1 cellular context compared by ENCODE assay signal in genomic region chr6:55069132-55069781, GRCh38.
TF ChIP-seq lines count a peak whose summit lies in the region.

No MANE protein-coding gene starts in this region.

TF ChIP-seq in HCT116, 20 proteins besides CTCF, POLR2A, EP300 and RAD21 (continued from another document):
- TF ChIP-seq, protein P1, sequence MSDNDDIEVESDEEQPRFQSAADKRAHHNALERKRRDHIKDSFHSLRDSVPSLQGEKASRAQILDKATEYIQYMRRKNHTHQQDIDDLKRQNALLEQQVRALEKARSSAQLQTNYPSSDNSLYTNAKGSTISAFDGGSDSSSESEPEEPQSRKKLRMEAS (IDR thresholded peaks at IDR 0.05), result no peak
- TF ChIP-seq CBX3 (IDR thresholded peaks at IDR 0.05; ENCODE audit: low read depth), result no peak
- TF ChIP-seq ELF1 (IDR thresholded peaks at IDR 0.05; ENCODE audit: borderline replicate concordance, low read depth), result no peak
- no peak for TF ChIP-seq FOSL1 (IDR thresholded peaks at IDR 0.05; ENCODE audit: low read depth)
- TF ChIP-seq POLR2AphosphoS5 (IDR thresholded peaks at IDR 0.05; ENCODE audit: low read depth, low read length), result no peak
- TF ChIP-seq, protein P2, sequence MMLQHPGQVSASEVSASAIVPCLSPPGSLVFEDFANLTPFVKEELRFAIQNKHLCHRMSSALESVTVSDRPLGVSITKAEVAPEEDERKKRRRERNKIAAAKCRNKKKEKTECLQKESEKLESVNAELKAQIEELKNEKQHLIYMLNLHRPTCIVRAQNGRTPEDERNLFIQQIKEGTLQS (IDR thresholded peaks at IDR 0.05), result no peak
- TF ChIP-seq, protein P3, sequence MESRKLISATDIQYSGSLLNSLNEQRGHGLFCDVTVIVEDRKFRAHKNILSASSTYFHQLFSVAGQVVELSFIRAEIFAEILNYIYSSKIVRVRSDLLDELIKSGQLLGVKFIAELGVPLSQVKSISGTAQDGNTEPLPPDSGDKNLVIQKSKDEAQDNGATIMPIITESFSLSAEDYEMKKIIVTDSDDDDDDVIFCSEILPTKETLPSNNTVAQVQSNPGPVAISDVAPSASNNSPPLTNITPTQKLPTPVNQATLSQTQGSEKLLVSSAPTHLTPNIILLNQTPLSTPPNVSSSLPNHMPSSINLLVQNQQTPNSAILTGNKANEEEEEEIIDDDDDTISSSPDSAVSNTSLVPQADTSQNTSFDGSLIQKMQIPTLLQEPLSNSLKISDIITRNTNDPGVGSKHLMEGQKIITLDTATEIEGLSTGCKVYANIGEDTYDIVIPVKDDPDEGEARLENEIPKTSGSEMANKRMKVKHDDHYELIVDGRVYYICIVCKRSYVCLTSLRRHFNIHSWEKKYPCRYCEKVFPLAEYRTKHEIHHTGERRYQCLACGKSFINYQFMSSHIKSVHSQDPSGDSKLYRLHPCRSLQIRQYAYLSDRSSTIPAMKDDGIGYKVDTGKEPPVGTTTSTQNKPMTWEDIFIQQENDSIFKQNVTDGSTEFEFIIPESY (IDR thresholded peaks at IDR 0.05; ENCODE audit: extremely low read depth, insufficient replicate concordance, low read length), result no peak
- TF ChIP-seq YY1 (IDR thresholded peaks at IDR 0.05; ENCODE audit: extremely low read depth, insufficient replicate concordance, low read depth, low read length), result no peak
- no peak for TF ChIP-seq EGR1 (IDR thresholded peaks at IDR 0.05; ENCODE audit: low read depth)
